1 cellular context compared by ENCODE assay signal in the genomic region with DNA sequence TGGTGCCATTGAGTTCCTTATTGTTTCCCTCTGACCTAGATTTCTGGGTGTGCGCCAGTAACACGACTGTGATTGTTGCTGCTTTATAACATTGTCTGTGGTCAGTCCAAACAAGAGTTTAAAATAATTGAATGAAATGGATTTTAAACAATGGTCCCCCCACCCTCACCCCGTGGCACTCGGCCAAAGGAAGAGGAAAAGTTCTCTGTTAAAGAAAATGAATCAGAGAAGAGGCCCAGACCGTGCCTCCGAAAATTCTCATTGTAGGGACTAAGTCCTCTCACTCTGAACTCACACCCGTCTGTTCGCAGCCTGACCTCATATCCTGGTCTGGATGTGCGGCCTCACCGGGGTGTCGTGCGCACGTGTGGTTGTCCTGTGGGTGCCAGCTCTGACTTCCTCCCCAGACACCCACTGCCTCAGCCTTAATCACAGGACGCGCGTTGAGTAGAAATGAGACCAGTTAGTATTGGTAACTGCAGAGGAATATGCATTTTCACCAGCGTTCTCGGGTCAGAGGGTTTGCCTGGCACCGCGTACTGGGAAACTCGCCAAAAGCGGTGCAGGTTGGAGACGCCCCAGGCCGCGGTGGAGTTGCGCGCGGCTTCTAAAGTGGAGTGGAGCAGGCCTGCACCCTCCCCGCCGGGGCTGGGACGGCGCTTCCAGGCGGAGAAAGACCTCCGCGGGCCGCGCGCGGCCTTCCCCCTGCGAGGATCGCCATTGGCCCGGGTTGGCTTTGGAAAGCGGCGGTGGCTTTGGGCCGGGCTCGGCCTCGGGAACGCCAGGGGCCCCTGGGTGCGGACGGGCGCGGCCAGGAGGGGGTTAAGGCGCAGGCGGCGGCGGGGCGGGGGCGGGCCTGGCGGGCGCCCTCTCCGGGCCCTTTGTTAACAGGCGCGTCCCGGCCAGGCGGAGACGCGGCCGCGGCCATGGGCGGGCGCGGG.
TF ChIP-seq lines count a peak whose summit lies in the region.

A gene (plus strand): TSS at position 884 of the 941 bp plus-strand sequence. CDS start 193 bp downstream, outside the sequence.

TF ChIP-seq in K562, 482 proteins besides CTCF, POLR2A, EP300 and RAD21 (continued from another document):
- TF ChIP-seq, protein P1, sequence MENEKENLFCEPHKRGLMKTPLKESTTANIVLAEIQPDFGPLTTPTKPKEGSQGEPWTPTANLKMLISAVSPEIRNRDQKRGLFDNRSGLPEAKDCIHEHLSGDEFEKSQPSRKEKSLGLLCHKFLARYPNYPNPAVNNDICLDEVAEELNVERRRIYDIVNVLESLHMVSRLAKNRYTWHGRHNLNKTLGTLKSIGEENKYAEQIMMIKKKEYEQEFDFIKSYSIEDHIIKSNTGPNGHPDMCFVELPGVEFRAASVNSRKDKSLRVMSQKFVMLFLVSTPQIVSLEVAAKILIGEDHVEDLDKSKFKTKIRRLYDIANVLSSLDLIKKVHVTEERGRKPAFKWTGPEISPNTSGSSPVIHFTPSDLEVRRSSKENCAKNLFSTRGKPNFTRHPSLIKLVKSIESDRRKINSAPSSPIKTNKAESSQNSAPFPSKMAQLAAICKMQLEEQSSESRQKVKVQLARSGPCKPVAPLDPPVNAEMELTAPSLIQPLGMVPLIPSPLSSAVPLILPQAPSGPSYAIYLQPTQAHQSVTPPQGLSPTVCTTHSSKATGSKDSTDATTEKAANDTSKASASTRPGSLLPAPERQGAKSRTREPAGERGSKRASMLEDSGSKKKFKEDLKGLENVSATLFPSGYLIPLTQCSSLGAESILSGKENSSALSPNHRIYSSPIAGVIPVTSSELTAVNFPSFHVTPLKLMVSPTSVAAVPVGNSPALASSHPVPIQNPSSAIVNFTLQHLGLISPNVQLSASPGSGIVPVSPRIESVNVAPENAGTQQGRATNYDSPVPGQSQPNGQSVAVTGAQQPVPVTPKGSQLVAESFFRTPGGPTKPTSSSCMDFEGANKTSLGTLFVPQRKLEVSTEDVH (IDR thresholded peaks at IDR 0.05; ENCODE audit: low read depth, partially characterized antibody), result no peak
- no peak for TF ChIP-seq NUFIP1 (IDR thresholded peaks at IDR 0.05; ENCODE audit: partially characterized antibody)
- no peak for TF ChIP-seq MTF1 (CRISPR knock-in tag; IDR thresholded peaks at IDR 0.05; ENCODE audit: borderline replicate concordance)
- TF ChIP-seq, protein P2, sequence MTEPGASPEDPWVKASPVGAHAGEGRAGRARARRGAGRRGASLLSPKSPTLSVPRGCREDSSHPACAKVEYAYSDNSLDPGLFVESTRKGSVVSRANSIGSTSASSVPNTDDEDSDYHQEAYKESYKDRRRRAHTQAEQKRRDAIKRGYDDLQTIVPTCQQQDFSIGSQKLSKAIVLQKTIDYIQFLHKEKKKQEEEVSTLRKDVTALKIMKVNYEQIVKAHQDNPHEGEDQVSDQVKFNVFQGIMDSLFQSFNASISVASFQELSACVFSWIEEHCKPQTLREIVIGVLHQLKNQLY (CRISPR knock-in tag; conservative IDR thresholded peaks at IDR 0.05), result 0 out of 4 replicates have a peak, but pooled peaks of 1 of the 2 experiments have one; percentile 60
- TF ChIP-seq, protein P3, sequence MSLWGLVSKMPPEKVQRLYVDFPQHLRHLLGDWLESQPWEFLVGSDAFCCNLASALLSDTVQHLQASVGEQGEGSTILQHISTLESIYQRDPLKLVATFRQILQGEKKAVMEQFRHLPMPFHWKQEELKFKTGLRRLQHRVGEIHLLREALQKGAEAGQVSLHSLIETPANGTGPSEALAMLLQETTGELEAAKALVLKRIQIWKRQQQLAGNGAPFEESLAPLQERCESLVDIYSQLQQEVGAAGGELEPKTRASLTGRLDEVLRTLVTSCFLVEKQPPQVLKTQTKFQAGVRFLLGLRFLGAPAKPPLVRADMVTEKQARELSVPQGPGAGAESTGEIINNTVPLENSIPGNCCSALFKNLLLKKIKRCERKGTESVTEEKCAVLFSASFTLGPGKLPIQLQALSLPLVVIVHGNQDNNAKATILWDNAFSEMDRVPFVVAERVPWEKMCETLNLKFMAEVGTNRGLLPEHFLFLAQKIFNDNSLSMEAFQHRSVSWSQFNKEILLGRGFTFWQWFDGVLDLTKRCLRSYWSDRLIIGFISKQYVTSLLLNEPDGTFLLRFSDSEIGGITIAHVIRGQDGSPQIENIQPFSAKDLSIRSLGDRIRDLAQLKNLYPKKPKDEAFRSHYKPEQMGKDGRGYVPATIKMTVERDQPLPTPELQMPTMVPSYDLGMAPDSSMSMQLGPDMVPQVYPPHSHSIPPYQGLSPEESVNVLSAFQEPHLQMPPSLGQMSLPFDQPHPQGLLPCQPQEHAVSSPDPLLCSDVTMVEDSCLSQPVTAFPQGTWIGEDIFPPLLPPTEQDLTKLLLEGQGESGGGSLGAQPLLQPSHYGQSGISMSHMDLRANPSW (CRISPR knock-in tag; IDR thresholded peaks at IDR 0.05), result peak; percentile 51; the same call in 1 of the 2 replicates
- no peak for TF ChIP-seq BACH1 (tag; IDR thresholded peaks at IDR 0.05)
- no peak for TF ChIP-seq SIX5 (IDR thresholded peaks at IDR 0.05; ENCODE audit: borderline replicate concordance in 1 of 2, insufficient read depth in 1 of 2, low read depth in 1 of 2, low read length in 2 of 2)
- TF ChIP-seq SP1 (CRISPR knock-in tag; IDR thresholded peaks at IDR 0.05), result no peak
